In genomic region chrX:13888284-13888683, GRCh38 we compare ENCODE assay signal across 25 cellular contexts.
DNase-seq lines count a peak whose midpoint lies in the region; ATAC-seq lines count a peak whose summit lies in the region.
"Had no signal": no experiment of that assay in that cellular context is flagged by ENCODE, and none has a peak within 500 bp of the region (broad histone marks: within the 10 kb centered on the region; RNA-seq: fewer than 3 reads in every experiment).

No MANE protein-coding gene starts in this region.

- intact Hi-C loops in left ventricle myocardium superior (cut with micrococcal nuclease) (no loop called here), aorta (cut with DNase I) (no loop called here)

- H3K9me3 ChIP-seq in aorta (ENCODE audit: control insufficient read depth, low read length), result no peaks in the 10 kb centered on the region
- H3K9me3 ChIP-seq: adrenal gland, heart right ventricle, transverse colon had no signal

- no peaks in the 10 kb centered on the region for H3K36me3 ChIP-seq in aorta (ENCODE audit: control insufficient read depth in 1 of 2, insufficient read depth in 2 of 2, low read length in 1 of 2)
- H3K36me3 ChIP-seq: adrenal gland, heart right ventricle, transverse colon had no signal

- no peaks in the 10 kb centered on the region for H3K27me3 ChIP-seq in aorta (ENCODE audit: control insufficient read depth in 1 of 2, insufficient read depth in 2 of 2, low read length in 1 of 2)
- H3K27me3 ChIP-seq: transverse colon had no signal

- no peak overlapping the region for H3K4me3 ChIP-seq in aorta (ENCODE audit: low read length in 2 of 2)
- H3K4me3 ChIP-seq: adrenal gland, heart right ventricle, skin epidermis, transverse colon had no signal

- no peaks in the 10 kb centered on the region for H3K4me1 ChIP-seq in aorta (ENCODE audit: control insufficient read depth in 1 of 2, insufficient read depth in 2 of 2, low read length in 2 of 2)
- H3K4me1 ChIP-seq: adrenal gland, heart right ventricle, transverse colon had no signal

- no peak for ATAC-seq in HG03469 (IDR thresholded peaks at IDR 0.05; ENCODE audit: unreplicated experiment)
- no peak for ATAC-seq in left ventricle myocardium superior
- no peak for ATAC-seq in aorta (ENCODE audit: low FRiP score)
- no peak for ATAC-seq in HG03196 (IDR thresholded peaks at IDR 0.05; ENCODE audit: unreplicated experiment)
- ATAC-seq: effector memory CD8-positive, alpha-beta T cell; heart right ventricle; naive thymus-derived CD4-positive, alpha-beta T cell; PC-3 had no signal

- no peak overlapping the region for H3K27ac ChIP-seq in aorta (ENCODE audit: low read depth in 1 of 2, low read length in 2 of 2)
- H3K27ac ChIP-seq: adrenal gland, heart right ventricle, skin epidermis, transverse colon had no signal

- 52 to 58% methylated on average over 8 of the region's 8 CpGs for WGBS in aorta, 2 donors

- DNase-seq in DMS153 treated with DMSO at 0.1 percent for 48 hours (lab: John Stamatoyannopoulos, UW; ENCODE audit: unreplicated experiment) (peak; percentile 2), astrocyte of the hippocampus (ENCODE audit: low read depth, low spot score) (peak; percentile 35), hippocampal formation (lab: John Stamatoyannopoulos, UW) (peak; percentile 31 to 78), occipital lobe (lab: John Stamatoyannopoulos, UW) (peak; percentile 11), left ventricle myocardium superior (no peak), aorta (no peak)
- DNase-seq: activated CD4-positive, alpha-beta T cell treated with anti-CD3 and anti-CD28 coated beads, Interleukin-2, amount 50 U/mL, for 48 hours; activated gamma-delta T cell; activated T-cell treated with anti-CD3 and anti-CD28 coated beads for 4 hours; adrenal gland; effector memory CD8-positive, alpha-beta T cell; GDM1; heart right ventricle; HFFc6; naive thymus-derived CD4-positive, alpha-beta T cell; NCI-H1417 treated with DMSO at 0.1 percent for 48 hours; NCI-H2171; PC-3; SIG-M5; stimulated activated CD4-positive, alpha-beta T cell treated with anti-CD3 and anti-CD28 coated beads, Interleukin-2, amount 100 ng/mL, for 24 hours; stimulated activated naive CD4-positive, alpha-beta T cell; transverse colon had no signal

Comparison
In these comparisons a context has a peak if more than half of its experiments do, and no peak if none do; other contexts are left out.
1. DNase-seq: peak in DMS153 treated with DMSO at 0.1 percent for 48 hours (single experiment), astrocyte of the hippocampus (single experiment), hippocampal formation (2 of 2) and occipital lobe (single experiment); none in left ventricle myocardium superior (single experiment) and aorta (0 of 2).